ENCODE assay signal across 21 cellular contexts in the genomic region with DNA sequence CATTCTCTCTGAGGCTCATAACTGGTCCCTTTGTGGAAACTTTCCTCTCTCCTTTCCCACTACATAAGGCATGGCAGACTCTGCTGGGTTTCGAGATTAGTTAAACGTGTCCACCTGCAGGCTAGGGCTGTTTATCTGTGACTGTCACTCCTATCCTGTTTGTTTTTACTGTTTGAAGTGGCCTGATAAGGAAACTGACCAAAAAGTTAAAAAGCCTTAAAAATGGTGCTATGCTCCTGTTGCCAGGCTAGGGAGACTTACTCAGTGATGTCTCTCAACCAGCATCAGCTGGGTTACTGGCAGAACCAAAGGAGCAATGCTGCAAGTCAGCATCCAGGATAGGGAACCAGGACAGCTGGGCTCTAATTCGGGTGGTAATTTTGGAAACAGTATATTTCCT. TPM values are rescaled to one million over a fixed set of nuclear protein-coding genes. Genes with fewer than 3 reads are reported as not detected.
A peak's percentile ranks its signal among the peaks of the same experiment; 100 is the strongest.
DNase-seq lines count a peak whose midpoint lies in the region; ATAC-seq, FAIRE-seq and TF ChIP-seq lines count a peak whose summit lies in the region.
"Had no signal": no experiment of that assay in that cellular context is flagged by ENCODE, and none has a peak within 500 bp of the region (broad histone marks: within the 10 kb centered on the region; RNA-seq: fewer than 3 reads in every experiment).

No MANE protein-coding gene starts in this region.

- H3K27ac Mint-ChIP-seq in activated naive CD4-positive, alpha-beta T cell treated with anti-CD3 and anti-CD28 coated beads, Interleukin-2, amount 50 U/mL, for 72 hours: peak overlapping the region; percentile 96 to 99
- peak overlapping the region; percentile 74 to 99 for H3K27ac Mint-ChIP-seq in T-cell
- H3K27ac Mint-ChIP-seq in astrocyte (ENCODE audit: unreplicated experiment): no peak overlapping the region
- H3K27ac Mint-ChIP-seq in stimulated activated effector memory CD8-positive, alpha-beta T cell treated with anti-CD3 and anti-CD28 coated beads, Interleukin-12 subunit alpha, Interleukin-12 subunit beta, amount 100 ng/mL, for 72 hours: peak overlapping the region; percentile 100

- H3K36me3 ChIP-seq in astrocyte (ENCODE audit: insufficient read depth, low read length) (peaks cover 2% of the 10 kb centered on the region), HAP-1 (replicated peaks) (no peaks in the 10 kb centered on the region)
- H3K36me3 ChIP-seq: MG63 had no signal

- H3K27me3 ChIP-seq in astrocyte (ENCODE audit: insufficient read depth, low read length): no peaks in the 10 kb centered on the region
- no peaks in the 10 kb centered on the region for H3K27me3 ChIP-seq in HAP-1 (ENCODE audit: low read depth)
- H3K27me3 ChIP-seq: left lung, MG63 had no signal

- peaks cover 4% of the 10 kb centered on the region for H3K79me2 ChIP-seq in astrocyte (ENCODE audit: insufficient read depth, low read length)

- H3K4me1 Mint-ChIP-seq in T-cell: peaks cover 41 to 51% (median 49%) of the 10 kb centered on the region in 3 donors
- H3K4me1 Mint-ChIP-seq in astrocyte (ENCODE audit: low read depth, unreplicated experiment): peaks cover 18% of the 10 kb centered on the region
- H3K4me1 Mint-ChIP-seq in stimulated activated effector memory CD8-positive, alpha-beta T cell treated with anti-CD3 and anti-CD28 coated beads, Interleukin-12 subunit alpha, Interleukin-12 subunit beta, amount 100 ng/mL, for 72 hours: peaks cover 73% of the 10 kb centered on the region

- DNase-seq in activated naive CD4-positive, alpha-beta T cell treated with anti-CD3 and anti-CD28 coated beads, Interleukin-2, amount 50 U/mL, for 72 hours (ENCODE audit: low spot score in 2 of 2): no peak
- no peak for DNase-seq in activated naive CD4-positive, alpha-beta T cell (lab: John Stamatoyannopoulos, UW)
- no peak for DNase-seq in T-cell
- no peak for DNase-seq in astrocyte (ENCODE audit: low read depth)
- no peak for DNase-seq in stimulated activated effector memory CD8-positive, alpha-beta T cell treated with anti-CD3 and anti-CD28 coated beads, Interleukin-12 subunit alpha, Interleukin-12 subunit beta, amount 100 ng/mL, for 72 hours (ENCODE audit: low spot score in 2 of 2)
- no peak for DNase-seq in HAP-1 (ENCODE audit: low spot score in 2 of 2)
- DNase-seq in Kasumi-1 (lab: John Stamatoyannopoulos, UW): no peak
- DNase-seq: activated CD4-positive, alpha-beta T cell treated with anti-CD3 and anti-CD28 coated beads for 48 hours; activated T-cell treated with anti-CD3 and anti-CD28 coated beads, Interleukin-2, amount 50 U/mL, for 1 hour; COR-L47; effector CD4-positive, alpha-beta T cell; left lung; MG63; NCI-H1436 treated with DMSO at 0.1 percent for 48 hours; NCI-H2171; NCI-H748 treated with DMSO at 0.1 percent for 48 hours; SIG-M5; stimulated activated CD8-positive, alpha-beta memory T cell treated with anti-CD3 and anti-CD28 coated beads, Interleukin-4, amount 100 ng/mL, for 48 hours had no signal

- H3K9ac ChIP-seq in astrocyte (ENCODE audit: low read length): no peak overlapping the region

- TF ChIP-seq CTCF in astrocyte (IDR thresholded peaks at IDR 0.05; ENCODE audit: insufficient read depth, low read depth, low read length): no peak

- H2AFZ ChIP-seq in astrocyte (ENCODE audit: low read depth, low read length): no peak overlapping the region

- no peaks in the 10 kb centered on the region for H4K20me1 ChIP-seq in astrocyte (ENCODE audit: insufficient read depth, low read length)

- in situ Hi-C loops in HAP-1 (cut with MboI; ENCODE audit: low sequenced_read_pairs): no loop called here

- CTCF ChIA-PET in T-cell (lab: Charles Lee): interaction anchor here (0.8 to 6.3 kb wide), 4 partner anchors 41 to 190 kb away, joined by 3 to 156 read pairs (median 40); no protein-coding TSS in a partner anchor

- no peak for ATAC-seq in activated naive CD4-positive, alpha-beta T cell treated with anti-CD3 and anti-CD28 coated beads, Interleukin-2, amount 50 U/mL, for 72 hours
- no peak for ATAC-seq in T-cell (replicated peaks in 1 of 4)
- ATAC-seq in stimulated activated effector memory CD8-positive, alpha-beta T cell treated with anti-CD3 and anti-CD28 coated beads, Interleukin-12 subunit alpha, Interleukin-12 subunit beta, amount 100 ng/mL, for 72 hours: no peak
- no peak for ATAC-seq in GM21529 (IDR thresholded peaks at IDR 0.05; ENCODE audit: unreplicated experiment)
- ATAC-seq: HCT116, HepG2, left lung had no signal

- H3K27me3 Mint-ChIP-seq in T-cell (no peaks in the 10 kb centered on the region), astrocyte (ENCODE audit: low read depth, unreplicated experiment) (no peaks in the 10 kb centered on the region)

- H3K4me3 Mint-ChIP-seq in T-cell (no peak overlapping the region), astrocyte (ENCODE audit: unreplicated experiment) (peak overlapping the region; percentile 34)
- peak overlapping the region; percentile 99 for H3K4me3 Mint-ChIP-seq in stimulated activated effector memory CD8-positive, alpha-beta T cell treated with anti-CD3 and anti-CD28 coated beads, Interleukin-12 subunit alpha, Interleukin-12 subunit beta, amount 100 ng/mL, for 72 hours

- no peak overlapping the region for H3K4me2 ChIP-seq in astrocyte (ENCODE audit: low read length)

- peaks cover 21 to 28% of the 10 kb centered on the region in 2 donors for H3K36me3 Mint-ChIP-seq in activated naive CD4-positive, alpha-beta T cell treated with anti-CD3 and anti-CD28 coated beads, Interleukin-2, amount 50 U/mL, for 72 hours
- peaks cover 33% of the 10 kb centered on the region for H3K36me3 Mint-ChIP-seq in T-cell
- peaks cover 21% of the 10 kb centered on the region for H3K36me3 Mint-ChIP-seq in astrocyte (ENCODE audit: low read depth, unreplicated experiment)
- peaks cover 69% of the 10 kb centered on the region for H3K36me3 Mint-ChIP-seq in stimulated activated effector memory CD8-positive, alpha-beta T cell treated with anti-CD3 and anti-CD28 coated beads, Interleukin-12 subunit alpha, Interleukin-12 subunit beta, amount 100 ng/mL, for 72 hours

- H3K4me3 ChIP-seq in astrocyte (ENCODE audit: insufficient read depth, low read depth, low read length): no peak overlapping the region
- H3K4me3 ChIP-seq in HAP-1: no peak overlapping the region
- H3K4me3 ChIP-seq: left lung, MG63 had no signal

- no peaks in the 10 kb centered on the region for H3K9me3 Mint-ChIP-seq in activated naive CD4-positive, alpha-beta T cell treated with anti-CD3 and anti-CD28 coated beads, Interleukin-2, amount 50 U/mL, for 72 hours
- H3K9me3 Mint-ChIP-seq in T-cell: no peaks in the 10 kb centered on the region
- H3K9me3 Mint-ChIP-seq in astrocyte (ENCODE audit: unreplicated experiment): no peaks in the 10 kb centered on the region
- H3K9me3 Mint-ChIP-seq in stimulated activated effector memory CD8-positive, alpha-beta T cell treated with anti-CD3 and anti-CD28 coated beads, Interleukin-12 subunit alpha, Interleukin-12 subunit beta, amount 100 ng/mL, for 72 hours: no peaks in the 10 kb centered on the region

- FAIRE-seq in astrocyte (lab: Jason Lieb, UNC): no peak
- FAIRE-seq: HepG2 had no signal

- H3K4me1 ChIP-seq in astrocyte (ENCODE audit: insufficient read depth, low read length): peaks cover 28% of the 10 kb centered on the region
- H3K4me1 ChIP-seq in HAP-1: peaks cover 19% of the 10 kb centered on the region

- no peaks in the 10 kb centered on the region for H3K9me3 ChIP-seq in astrocyte (ENCODE audit: insufficient read depth, low read depth, low read length)
- H3K9me3 ChIP-seq in HAP-1: no peaks in the 10 kb centered on the region
- H3K9me3 ChIP-seq: left lung, MG63 had no signal

- H3K27ac ChIP-seq in astrocyte (ENCODE audit: low read depth, low read length): no peak overlapping the region
- H3K27ac ChIP-seq: left lung had no signal

- POLR2A ChIA-PET in T-cell (lab: Charles Lee): no interaction called here

RNA-seq across cellular contexts. Expression of gene PIGV, which starts 3.9 kb away (rescaled TPM):
- total RNA-seq in activated naive CD4-positive, alpha-beta T cell treated with anti-CD3 and anti-CD28 coated beads, Interleukin-2, amount 50 U/mL, for 72 hours: 10 to 100 TPM; 15.9 to 21.0 TPM
- total RNA-seq in T-cell (10 to 100 TPM; 10.3 to 24.0 (median 20.3) TPM), astrocyte (7.9 and 10.6 TPM in 2 replicates)

RNA-seq across cellular contexts. Expression of gene ZDHHC18, which starts 34.9 kb away (rescaled TPM):
- total RNA-seq in activated naive CD4-positive, alpha-beta T cell treated with anti-CD3 and anti-CD28 coated beads, Interleukin-2, amount 50 U/mL, for 72 hours: 10 to 100 TPM; 37.8 to 59.5 TPM
- 10 to 100 TPM; 41.1 to 59.9 (median 50.6) TPM for total RNA-seq in T-cell
- 22.3 and 22.6 TPM in 2 replicates for total RNA-seq in astrocyte

Comparison
In these comparisons a context has a peak if more than half of its experiments do, and no peak if none do; other contexts are left out.
1. H3K4me3 Mint-ChIP-seq: peak in astrocyte (single experiment) and stimulated activated effector memory CD8-positive, alpha-beta T cell treated with anti-CD3 and anti-CD28 coated beads, Interleukin-12 subunit alpha, Interleukin-12 subunit beta, amount 100 ng/mL, for 72 hours (single experiment); none in T-cell (0 of 3).